Comparison of ENCODE assay signal across 21 cellular contexts in the genomic region with DNA sequence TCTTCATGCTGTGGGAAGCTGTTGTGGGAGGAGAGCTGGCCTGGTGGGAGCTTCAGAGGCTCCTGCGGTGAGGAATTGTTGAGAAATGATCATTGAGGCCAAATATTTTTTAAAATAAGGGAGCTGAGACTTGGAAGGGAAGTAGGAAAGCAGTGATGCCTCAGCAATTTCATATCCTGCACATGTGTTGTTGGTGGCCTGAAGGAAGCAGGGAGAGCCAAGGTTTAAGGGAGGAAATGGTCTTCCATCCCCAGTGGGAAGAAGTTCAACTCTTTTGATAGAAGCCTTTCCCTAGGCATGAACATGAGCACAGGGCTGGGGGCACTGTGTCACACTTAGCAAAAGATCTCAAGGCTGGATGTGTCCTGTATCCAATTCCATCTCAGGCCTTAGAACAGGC. TPM values are rescaled to one million over a fixed set of nuclear protein-coding genes. Genes with fewer than 3 reads are reported as not detected.
DNase-seq lines count a peak whose midpoint lies in the region; ATAC-seq and TF ChIP-seq lines count a peak whose summit lies in the region.
"Had no signal": no experiment of that assay in that cellular context is flagged by ENCODE, and none has a peak within 500 bp of the region (broad histone marks: within the 10 kb centered on the region; RNA-seq: fewer than 3 reads in every experiment).

Gene CCL14, minus strand, starts transcription at position 87 of the 400 bp plus-strand sequence. Its CDS starts 80 bp downstream, at position 7.

- H3K36me3 ChIP-seq in lung (ENCODE audit: control insufficient read depth in 2 of 2, insufficient read depth in 2 of 2, low read length in 2 of 2) (no peaks in the 10 kb centered on the region), spleen (peaks cover 0 to 14% (median 0%) of the 10 kb centered on the region in 6 donors)
- H3K36me3 ChIP-seq: cardiac muscle cell had no signal

- H3K4me1 Mint-ChIP-seq in activated CD4-positive, alpha-beta T cell treated with anti-CD3 and anti-CD28 coated beads, Interleukin-2, amount 10 ng/mL, durations not matched to agents 24 days and 14 days, result no peaks in the 10 kb centered on the region
- H3K4me1 Mint-ChIP-seq: activated naive CD8-positive, alpha-beta T cell treated with anti-CD3 and anti-CD28 coated beads, Interleukin-2, amount 50 U/mL, for 24 hours had no signal

- peaks cover 10% of the 10 kb centered on the region for H3K27me3 Mint-ChIP-seq in activated CD4-positive, alpha-beta T cell treated with anti-CD3 and anti-CD28 coated beads, Interleukin-2, amount 10 ng/mL, durations not matched to agents 24 days and 14 days

- H3K4me1 ChIP-seq in lung (ENCODE audit: control insufficient read depth in 2 of 2, insufficient read depth in 2 of 2, low read length in 2 of 2), result peaks cover 0 to 15% of the 10 kb centered on the region in 2 donors
- H3K4me1 ChIP-seq in spleen, result peaks cover 0 to 44% (median 10%) of the 10 kb centered on the region in 6 donors

- intact Hi-C loops in spleen (cut with DNase I; ENCODE audit: low total_unique reads), result no loop called here
- intact Hi-C loops in posterior cingulate gyrus (cut with DNase I), result no loop called here
- intact Hi-C loops in activated CD4-positive, alpha-beta T cell treated with anti-CD3 and anti-CD28 coated beads, Interleukin-2, amount 10 ng/mL, durations not matched to agents 24 days and 14 days (cut with micrococcal nuclease), result no loop called here

- H3K9me3 ChIP-seq in lung (ENCODE audit: control insufficient read depth in 2 of 2, insufficient read depth in 1 of 2, low read length in 1 of 2) (no peaks in the 10 kb centered on the region), spleen (peaks cover 0 to 17% (median 9%) of the 10 kb centered on the region in 8 donors)

- TF ChIP-seq CTCF in lung (IDR thresholded peaks at IDR 0.05; ENCODE audit: control extremely low read depth, extremely low read depth), result no peak
- no peak for TF ChIP-seq CTCF in spleen (IDR thresholded peaks at IDR 0.05 in 8 of 11, conservative IDR thresholded peaks at IDR 0.05 in 3 of 11)

- no peaks in the 10 kb centered on the region for H3K36me3 Mint-ChIP-seq in activated CD4-positive, alpha-beta T cell treated with anti-CD3 and anti-CD28 coated beads, Interleukin-2, amount 10 ng/mL, durations not matched to agents 24 days and 14 days (ENCODE audit: low read depth)

- ATAC-seq in esophagus mucosa, result no peak
- no peak for ATAC-seq in lung (ENCODE audit: insufficient read depth, low FRiP score)
- no peak for ATAC-seq in HG03108 (IDR thresholded peaks at IDR 0.05; ENCODE audit: unreplicated experiment)
- ATAC-seq: activated naive CD8-positive, alpha-beta T cell treated with anti-CD3 and anti-CD28 coated beads, Interleukin-2, amount 50 U/mL, for 24 hours; naive thymus-derived CD8-positive, alpha-beta T cell; stimulated activated naive B cell treated with anti-CD40 and anti-IgM and Interleukin-4, amounts not matched to agents 10 μg/mL and 1 μg/mL and 100 μg/mL, for 72 hours had no signal

- DNase-seq in CD1c-positive myeloid dendritic cell (ENCODE audit: extremely low spot score) (peak; percentile 10), lung (ENCODE audit: low spot score) (no peak), spleen (no peak), DMS79 treated with DMSO at 0.1 percent for 48 hours (lab: John Stamatoyannopoulos, UW) (no peak), posterior cingulate gyrus (no peak)
- DNase-seq in activated CD4-positive, alpha-beta T cell treated with anti-CD3 and anti-CD28 coated beads, Interleukin-2, amount 10 ng/mL, durations not matched to agents 24 days and 14 days, result no peak
- DNase-seq: activated naive CD8-positive, alpha-beta T cell treated with anti-CD3 and anti-CD28 coated beads, Interleukin-2, amount 50 U/mL, for 24 hours; C1 segment of cervical spinal cord; effector CD4-positive, alpha-beta T cell; mesenchymal stem cell; naive thymus-derived CD8-positive, alpha-beta T cell; NCI-H2029 treated with DMSO at 0.1 percent for 48 hours; NCI-H510A treated with DMSO at 0.1 percent for 48 hours; stimulated activated naive B cell treated with anti-CD40 and anti-IgM and Interleukin-4, amounts not matched to agents 10 μg/mL and 1 μg/mL and 100 μg/mL, for 72 hours had no signal

- H3K27ac Mint-ChIP-seq in activated CD4-positive, alpha-beta T cell treated with anti-CD3 and anti-CD28 coated beads, Interleukin-2, amount 10 ng/mL, durations not matched to agents 24 days and 14 days, result no peak within 1 kb of the TSS
- H3K27ac Mint-ChIP-seq: activated naive CD8-positive, alpha-beta T cell treated with anti-CD3 and anti-CD28 coated beads, Interleukin-2, amount 50 U/mL, for 24 hours; activated T-helper 2 cell treated with anti-CD3 and anti-CD28 coated beads, Interferon-gamma antibody, Interleukin-2, Interleukin-4, amounts not matched to agents 10 μg/mL and 5 μg/mL and 100 μg/mL, durations not matched to agents 14 hours and 24 hours and 36 hours; naive thymus-derived CD8-positive, alpha-beta T cell; stimulated activated naive B cell treated with anti-CD40 and anti-IgM and Interleukin-4, amounts not matched to agents 10 μg/mL and 1 μg/mL and 100 μg/mL, for 72 hours had no signal

- H3K27ac ChIP-seq in lung (ENCODE audit: low read depth in 1 of 2, low read length in 1 of 2), result peak within 1 kb of the TSS in 1 of 2 donors; percentile 6
- peak within 1 kb of the TSS in 7 of 8 donors; percentile 16 to 82 (median 70) for H3K27ac ChIP-seq in spleen
- H3K27ac ChIP-seq: cardiac muscle cell, KMS-11, RWPE1 had no signal

- H3K4me3 Mint-ChIP-seq in activated CD4-positive, alpha-beta T cell treated with anti-CD3 and anti-CD28 coated beads, Interleukin-2, amount 10 ng/mL, durations not matched to agents 24 days and 14 days, result no peak within 1 kb of the TSS
- H3K4me3 Mint-ChIP-seq: activated naive CD8-positive, alpha-beta T cell treated with anti-CD3 and anti-CD28 coated beads, Interleukin-2, amount 50 U/mL, for 24 hours; naive thymus-derived CD8-positive, alpha-beta T cell; stimulated activated naive B cell treated with anti-CD40 and anti-IgM and Interleukin-4, amounts not matched to agents 10 μg/mL and 1 μg/mL and 100 μg/mL, for 72 hours had no signal

- H3K9me3 Mint-ChIP-seq in activated CD4-positive, alpha-beta T cell treated with anti-CD3 and anti-CD28 coated beads, Interleukin-2, amount 10 ng/mL, durations not matched to agents 24 days and 14 days, result no peaks in the 10 kb centered on the region
- H3K9me3 Mint-ChIP-seq: activated T-helper 2 cell treated with anti-CD3 and anti-CD28 coated beads, Interferon-gamma antibody, Interleukin-2, Interleukin-4, amounts not matched to agents 10 μg/mL and 5 μg/mL and 100 μg/mL, durations not matched to agents 14 hours and 24 hours and 36 hours had no signal

- no peak within 1 kb of the TSS for H3K4me3 ChIP-seq in lung
- H3K4me3 ChIP-seq in spleen, result peak within 1 kb of the TSS; percentile 1 to 70 (median 45)
- H3K4me3 ChIP-seq: cardiac muscle cell had no signal

- H3K27me3 ChIP-seq in lung (ENCODE audit: control insufficient read depth, insufficient read depth), result no peaks in the 10 kb centered on the region
- no peaks in the 10 kb centered on the region for H3K27me3 ChIP-seq in spleen (replicated peaks in 1 of 7)
- H3K27me3 ChIP-seq: cardiac muscle cell had no signal

- no peak for TF ChIP-seq POLR2A in spleen (IDR thresholded peaks at IDR 0.05)

- 63 to 70% methylated on average over 1 of the region's 1 CpG for WGBS in lung, 2 donors
- whole genome bisulfite sequencing in spleen, 5 donors, result 63 to 79% (median 66%) methylated on average over 1 of the region's 1 CpG

RNA-seq across cellular contexts. Expression of gene CCL14, which starts in this region (rescaled TPM):
- 10.4 TPM for total RNA-seq in esophagus mucosa
- total RNA-seq in lung, result 10 to 100 TPM in 1 of 2 donors, 1 to 10 TPM in 1; 2.9 to 25.3 TPM
- polyA plus RNA-seq in lung, result 10 to 100 TPM; 31.3 to 66.0 TPM
- total RNA-seq in spleen, result 1,000 to 10,000 TPM in 1 of 7 donors, 100 to 1,000 TPM in 6; 279 to 1,219 (median 345) TPM
- polyA plus RNA-seq in spleen, result 100 to 1,000 TPM in 2 of 3 donors, 10 to 100 TPM in 1; 72.3 to 262 (median 220) TPM
- not detected in 2 replicates for total RNA-seq in activated CD4-positive, alpha-beta T cell treated with anti-CD3 and anti-CD28 coated beads, Interleukin-2, amount 10 ng/mL, durations not matched to agents 24 days and 14 days
- total RNA-seq: A673; activated T-helper 2 cell treated with anti-CD3 and anti-CD28 coated beads, Interferon-gamma antibody, Interleukin-2, Interleukin-4, amounts not matched to agents 10 μg/mL and 5 μg/mL and 100 μg/mL, durations not matched to agents 14 hours and 24 hours and 36 hours; cardiac muscle cell; naive thymus-derived CD8-positive, alpha-beta T cell had no signal
- polyA plus RNA-seq: cardiac muscle cell; naive thymus-derived CD8-positive, alpha-beta T cell had no signal

Comparison
In these comparisons a context has a peak if more than half of its experiments do, and no peak if none do; other contexts are left out.
1. RNA of gene CCL14 (total RNA-seq): 279 to 1,219 TPM in spleen; 2.9 to 25.3 TPM in lung, 10.4 TPM in esophagus mucosa (single experiment) and not detected in activated CD4-positive, alpha-beta T cell treated with anti-CD3 and anti-CD28 coated beads, Interleukin-2, amount 10 ng/mL, durations not matched to agents 24 days and 14 days; every median in the first group is over 10 times any median in the second.